Comparison of ENCODE assay signal across 22 cellular contexts in genomic region chr5:89756955-89757354, GRCh38.
DNase-seq lines count a peak whose midpoint lies in the region; ATAC-seq and TF ChIP-seq lines count a peak whose summit lies in the region.
"Had no signal": no experiment of that assay in that cellular context is flagged by ENCODE, and none has a peak within 500 bp of the region (broad histone marks: within the 10 kb centered on the region; RNA-seq: fewer than 3 reads in every experiment).

No MANE protein-coding gene starts in this region.

- H3K27me3 ChIP-seq in right atrium auricular region (no peaks in the 10 kb centered on the region), smooth muscle cell (ENCODE audit: low read depth) (no peaks in the 10 kb centered on the region)
- H3K27me3 ChIP-seq: BLaER1, brain microvascular endothelial cell, dorsolateral prefrontal cortex had no signal

- H3K9me3 ChIP-seq in right atrium auricular region (no peaks in the 10 kb centered on the region), smooth muscle cell (replicated peaks; ENCODE audit: low read depth) (no peaks in the 10 kb centered on the region)
- H3K9me3 ChIP-seq: BLaER1, thoracic aorta had no signal

- 38% methylated on average over 5 of the region's 5 CpGs for WGBS in smooth muscle cell (ENCODE audit: low lambda C conversion rate)

- H3K27ac ChIP-seq in right atrium auricular region (peak overlapping the region; percentile 43 to 63), smooth muscle cell (ENCODE audit: low read depth) (no peak overlapping the region)
- H3K27ac ChIP-seq: BLaER1, brain microvascular endothelial cell, RWPE1, thoracic aorta had no signal

- H3K36me3 ChIP-seq in right atrium auricular region, result no peaks in the 10 kb centered on the region
- no peaks in the 10 kb centered on the region for H3K36me3 ChIP-seq in smooth muscle cell (ENCODE audit: low read depth)
- H3K36me3 ChIP-seq: BLaER1, brain microvascular endothelial cell, thoracic aorta had no signal

- peak overlapping the region; percentile 45 for H3K4me2 ChIP-seq in smooth muscle cell
- H3K4me2 ChIP-seq: BLaER1 had no signal

- H4K20me1 ChIP-seq in smooth muscle cell (ENCODE audit: low read depth), result no peaks in the 10 kb centered on the region
- H4K20me1 ChIP-seq: BLaER1 had no signal

- DNase-seq in NB4 (ENCODE audit: low read depth) (peak; percentile 1), cardiac fibroblast (ENCODE audit: low read depth in 2 of 2) (peak; percentile 1 to 62), right atrium auricular region (ENCODE audit: low spot score) (peak; percentile 53), smooth muscle cell (lab: John Stamatoyannopoulos, UW; ENCODE audit: unreplicated experiment) (no peak), NCI-H2029 (lab: John Stamatoyannopoulos, UW) (no peak), HuH-7.5 (ENCODE audit: low spot score) (no peak)
- DNase-seq: activated CD4-positive, alpha-beta T cell treated with anti-CD3 and anti-CD28 coated beads, Interleukin-2, amount 10 ng/mL, durations not matched to agents 24 days and 14 days; activated naive CD4-positive, alpha-beta T cell treated with anti-CD3 and anti-CD28 coated beads for 36 hours; activated T-cell treated with anti-CD3 and anti-CD28 coated beads for 4 hours; brain microvascular endothelial cell; Calu3; HFFc6; Karpas-422; naive B cell; NCI-H1417 had no signal

- H3K4me1 ChIP-seq in right atrium auricular region (no peaks in the 10 kb centered on the region), smooth muscle cell (ENCODE audit: low read depth) (no peaks in the 10 kb centered on the region)
- H3K4me1 ChIP-seq: BLaER1 had no signal

- no peak overlapping the region for H3K9ac ChIP-seq in smooth muscle cell (ENCODE audit: low read depth)
- H3K9ac ChIP-seq: BLaER1 had no signal

- no peak overlapping the region for H2AFZ ChIP-seq in smooth muscle cell (ENCODE audit: low read depth)

- H3K4me3 ChIP-seq in NB4 (ENCODE audit: low read depth, low read length), result no peak overlapping the region
- H3K4me3 ChIP-seq in cardiac fibroblast (replicated peaks in 1 of 2; ENCODE audit: low read depth in 2 of 2, low read length in 2 of 2), result no peak overlapping the region
- peak overlapping the region; percentile 7 to 16 for H3K4me3 ChIP-seq in right atrium auricular region
- H3K4me3 ChIP-seq in smooth muscle cell, result no peak overlapping the region
- H3K4me3 ChIP-seq: BLaER1, dorsolateral prefrontal cortex, lung, thoracic aorta had no signal

- ATAC-seq in GM21723 (IDR thresholded peaks at IDR 0.05; ENCODE audit: unreplicated experiment), result no peak
- ATAC-seq: esophagus mucosa had no signal

- TF ChIP-seq POLR2A in NB4 (IDR thresholded peaks at IDR 0.05; ENCODE audit: extremely low read depth, insufficient read length), result no peak

- H3F3A ChIP-seq in smooth muscle cell (ENCODE audit: low read depth), result no peaks in the 10 kb centered on the region

- H3K79me2 ChIP-seq in smooth muscle cell (ENCODE audit: low read depth), result no peaks in the 10 kb centered on the region

- TF ChIP-seq CTCF in NB4 (IDR thresholded peaks at IDR 0.05; ENCODE audit: low read depth, low read length) (no peak), cardiac fibroblast (IDR thresholded peaks at IDR 0.05; ENCODE audit: low read depth, low read length) (no peak), right atrium auricular region (IDR thresholded peaks at IDR 0.05) (no peak), smooth muscle cell (IDR thresholded peaks at IDR 0.05; ENCODE audit: borderline replicate concordance, insufficient read depth, poor library complexity, severe bottlenecking) (no peak)

Comparison
In these comparisons a context has a peak if more than half of its experiments do, and no peak if none do; other contexts are left out.
1. DNase-seq: peak in NB4 (single experiment), cardiac fibroblast (2 of 2) and right atrium auricular region (single experiment); none in smooth muscle cell (single experiment), NCI-H2029 (single experiment) and HuH-7.5 (single experiment).
2. H3K4me3 ChIP-seq: peak in right atrium auricular region (2 of 2); none in NB4 (single experiment), cardiac fibroblast (0 of 2) and smooth muscle cell (single experiment).